ENCODE assay signal across 15 cellular contexts in the genomic region with DNA sequence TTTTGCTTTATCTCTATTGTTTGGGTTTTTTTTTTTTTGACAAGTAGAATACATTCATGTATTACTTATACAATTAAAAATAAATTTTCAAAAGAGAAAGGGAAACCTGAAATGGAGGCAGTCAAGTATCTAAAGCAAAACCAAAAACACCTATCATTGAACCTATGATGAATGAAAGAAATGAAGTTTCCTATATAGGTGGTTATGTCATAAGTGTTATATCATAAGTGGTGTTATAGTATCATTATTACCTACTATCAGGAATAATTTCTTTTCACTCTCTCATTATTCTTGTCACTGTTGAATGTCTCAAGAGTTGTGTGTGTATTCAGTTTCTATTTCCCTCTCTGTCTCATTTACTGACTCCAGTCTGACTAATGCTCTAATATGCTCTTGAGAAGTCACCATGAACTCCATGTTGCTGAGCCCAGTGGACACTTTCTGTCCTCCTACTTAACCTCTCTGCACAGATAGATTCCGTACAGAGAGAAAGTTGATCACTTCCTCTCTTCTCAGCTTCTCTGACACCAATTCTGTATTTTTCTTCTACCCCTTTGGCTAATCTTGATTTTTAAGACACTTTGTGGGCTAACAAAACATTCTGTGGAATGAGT. TPM values are rescaled to one million over a fixed set of nuclear protein-coding genes. Genes with fewer than 3 reads are reported as not detected.
DNase-seq lines count a peak whose midpoint lies in the region; ATAC-seq and TF ChIP-seq lines count a peak whose summit lies in the region.
"Had no signal": no experiment of that assay in that cellular context is flagged by ENCODE, and none has a peak within 500 bp of the region (broad histone marks: within the 10 kb centered on the region; RNA-seq: fewer than 3 reads in every experiment).

No MANE protein-coding gene starts in this region.

- peaks cover 2 to 12% (median 4%) of the 10 kb centered on the region in 5 donors for H3K9me3 Mint-ChIP-seq in CD8-positive, alpha-beta memory T cell
- H3K9me3 Mint-ChIP-seq: natural killer cell treated with Interleukin-12 subunit alpha and Interleukin-12 subunit beta and Interleukin-15 and Interleukin-18, amount 100 ng/mL, for 72 hours had no signal

- POLR2A ChIA-PET in CD8-positive, alpha-beta memory T cell (lab: Charles Lee), result no interaction called here

- peak; percentile 64 for DNase-seq in CD1c-positive myeloid dendritic cell (ENCODE audit: extremely low spot score)
- DNase-seq in NCI-H226, result peak; percentile 15
- DNase-seq in fibroblast of lung (ENCODE audit: low read depth in 2 of 2), result peak; percentile 36 to 41
- no peak for DNase-seq in NCI-H146 (lab: John Stamatoyannopoulos, UW)
- no peak for DNase-seq in CD8-positive, alpha-beta memory T cell
- no peak for DNase-seq in SHP77 treated with DMSO at 0.1 percent for 48 hours (lab: John Stamatoyannopoulos, UW)
- DNase-seq: NCI-H345, SJCRH30, upper lobe of left lung had no signal

- H3K27ac Mint-ChIP-seq in CD8-positive, alpha-beta memory T cell, result no peak overlapping the region
- H3K27ac Mint-ChIP-seq: activated T-helper 17 cell treated with anti-CD3 and anti-CD28 coated beads, Interleukin-2, amount 50 U/mL, for 72 hours; natural killer cell treated with Interleukin-12 subunit alpha and Interleukin-12 subunit beta and Interleukin-15 and Interleukin-18, amount 100 ng/mL, for 72 hours had no signal

- H3K27me3 Mint-ChIP-seq in CD8-positive, alpha-beta memory T cell, result peaks cover 0 to 1% of the 10 kb centered on the region in 2 donors
- H3K27me3 Mint-ChIP-seq: activated T-helper 17 cell treated with anti-CD3 and anti-CD28 coated beads, Interleukin-2, amount 50 U/mL, for 72 hours; natural killer cell treated with Interleukin-12 subunit alpha and Interleukin-12 subunit beta and Interleukin-15 and Interleukin-18, amount 100 ng/mL, for 72 hours had no signal

- peaks cover 14% of the 10 kb centered on the region for H3K79me2 ChIP-seq in fibroblast of lung (ENCODE audit: control insufficient read depth, insufficient read depth, low read length)

- no peak overlapping the region for H2AFZ ChIP-seq in fibroblast of lung (ENCODE audit: low read length)

- no peaks in the 10 kb centered on the region for H3K36me3 ChIP-seq in fibroblast of lung (ENCODE audit: control insufficient read depth, insufficient read depth, low read length)
- no peaks in the 10 kb centered on the region for H3K36me3 ChIP-seq in CD8-positive, alpha-beta memory T cell (ENCODE audit: insufficient read depth, low read length)
- H3K36me3 ChIP-seq: esophagus muscularis mucosa, SJCRH30, upper lobe of left lung had no signal

- H3K9ac ChIP-seq in fibroblast of lung (ENCODE audit: insufficient read depth, low read length), result no peak overlapping the region
- H3K9ac ChIP-seq: KMS-11 had no signal

- peaks cover 8% of the 10 kb centered on the region for H3K4me1 ChIP-seq in fibroblast of lung (ENCODE audit: control insufficient read depth, extremely low read depth, insufficient read depth, low read length)
- no peaks in the 10 kb centered on the region for H3K4me1 ChIP-seq in CD8-positive, alpha-beta memory T cell (ENCODE audit: insufficient read depth, low read length)
- H3K4me1 ChIP-seq: SJCRH30, upper lobe of left lung had no signal

- peak overlapping the region; percentile 57 for H3K27ac ChIP-seq in fibroblast of lung (ENCODE audit: insufficient read depth, low read length)
- no peak overlapping the region for H3K27ac ChIP-seq in CD8-positive, alpha-beta memory T cell (ENCODE audit: low read depth, low read length)
- H3K27ac ChIP-seq: esophagus muscularis mucosa, KMS-11, SJCRH30, upper lobe of left lung had no signal

- H3K4me1 Mint-ChIP-seq in CD8-positive, alpha-beta memory T cell, result no peaks in the 10 kb centered on the region
- H3K4me1 Mint-ChIP-seq: activated T-helper 17 cell treated with anti-CD3 and anti-CD28 coated beads, Interleukin-2, amount 50 U/mL, for 72 hours had no signal

- H4K20me1 ChIP-seq in fibroblast of lung (ENCODE audit: control insufficient read depth, extremely low read depth, insufficient read depth, low read length), result no peaks in the 10 kb centered on the region

- no peaks in the 10 kb centered on the region for H3K9me3 ChIP-seq in fibroblast of lung (ENCODE audit: control insufficient read depth, insufficient read depth, low read depth, low read length)
- H3K9me3 ChIP-seq in CD8-positive, alpha-beta memory T cell (ENCODE audit: low read length), result no peaks in the 10 kb centered on the region
- H3K9me3 ChIP-seq: esophagus muscularis mucosa, SJCRH30, upper lobe of left lung had no signal

- H3K4me2 ChIP-seq in fibroblast of lung (ENCODE audit: extremely low read depth, insufficient read depth, low read length), result peak overlapping the region; percentile 3
- H3K4me2 ChIP-seq: KMS-11 had no signal

- peak; percentile 55 for ATAC-seq in GM21723 (IDR thresholded peaks at IDR 0.05; ENCODE audit: unreplicated experiment)
- no peak for ATAC-seq in GM21528 (IDR thresholded peaks at IDR 0.05; ENCODE audit: low FRiP score, unreplicated experiment)
- ATAC-seq: activated T-helper 17 cell treated with anti-CD3 and anti-CD28 coated beads, Interleukin-2, amount 50 U/mL, for 72 hours; natural killer cell treated with Interleukin-12 subunit alpha and Interleukin-12 subunit beta and Interleukin-15 and Interleukin-18, amount 100 ng/mL, for 72 hours had no signal

- CTCF ChIA-PET in CD8-positive, alpha-beta memory T cell (lab: Charles Lee), result no interaction called here

- TF ChIP-seq CTCF in fibroblast of lung (conservative IDR thresholded peaks at IDR 0.05 in 1 of 2, IDR thresholded peaks at IDR 0.05 in 1 of 2; ENCODE audit: low read depth in 1 of 2, low read length in 2 of 2), result no peak

- H3K4me3 ChIP-seq in fibroblast of lung (replicated peaks in 1 of 4; ENCODE audit: control extremely low read depth in 1 of 4, insufficient read depth in 1 of 4, low read depth in 3 of 4, low read length in 4 of 4), result no peak overlapping the region
- H3K4me3 ChIP-seq in CD8-positive, alpha-beta memory T cell (ENCODE audit: low read length), result no peak overlapping the region
- H3K4me3 ChIP-seq: esophagus muscularis mucosa, SJCRH30, upper lobe of left lung had no signal

- no peaks in the 10 kb centered on the region for H3K36me3 Mint-ChIP-seq in CD8-positive, alpha-beta memory T cell
- H3K36me3 Mint-ChIP-seq: natural killer cell treated with Interleukin-12 subunit alpha and Interleukin-12 subunit beta and Interleukin-15 and Interleukin-18, amount 100 ng/mL, for 72 hours had no signal

- no peak overlapping the region for H3K4me3 Mint-ChIP-seq in CD8-positive, alpha-beta memory T cell
- H3K4me3 Mint-ChIP-seq: activated T-helper 17 cell treated with anti-CD3 and anti-CD28 coated beads, Interleukin-2, amount 50 U/mL, for 72 hours; natural killer cell treated with Interleukin-12 subunit alpha and Interleukin-12 subunit beta and Interleukin-15 and Interleukin-18, amount 100 ng/mL, for 72 hours had no signal

- no peaks in the 10 kb centered on the region for H3K27me3 ChIP-seq in fibroblast of lung (ENCODE audit: control insufficient read depth, insufficient read depth, low read length)
- no peaks in the 10 kb centered on the region for H3K27me3 ChIP-seq in CD8-positive, alpha-beta memory T cell (ENCODE audit: insufficient read depth, low read length, poor library complexity, severe bottlenecking)
- H3K27me3 ChIP-seq: esophagus muscularis mucosa, SJCRH30, upper lobe of left lung had no signal

RNA-seq across cellular contexts. Expression of a gene that starts 49.9 kb away (rescaled TPM):
- 6.4 and 11.9 TPM in 2 replicates for total RNA-seq in fibroblast of lung
- polyA plus RNA-seq in fibroblast of lung, result 20.5 and 21.8 TPM in 2 replicates
- 7.9 and 9.8 TPM in 2 replicates for polyA plus RNA-seq in fibroblast of lung (2012)
- 26.8 and 31.5 TPM in 2 replicates for polyA minus RNA-seq in fibroblast of lung (ENCODE audit: low replicate concordance)
- total RNA-seq in CD8-positive, alpha-beta memory T cell, result under 1 TPM; 0.04 to 0.07 TPM
- polyA plus RNA-seq in CD8-positive, alpha-beta memory T cell, result not detected
- total RNA-seq: natural killer cell treated with Interleukin-12 subunit alpha and Interleukin-12 subunit beta and Interleukin-15 and Interleukin-18, amount 100 ng/mL, for 72 hours had no signal

Comparison
In these comparisons a context has a peak if more than half of its experiments do, and no peak if none do; other contexts are left out.
1. DNase-seq: peak in CD1c-positive myeloid dendritic cell (single experiment), NCI-H226 (single experiment) and fibroblast of lung (2 of 2); none in NCI-H146 (single experiment), CD8-positive, alpha-beta memory T cell (0 of 5) and SHP77 treated with DMSO at 0.1 percent for 48 hours (single experiment).